Comparison of ENCODE assay signal across 24 cellular contexts in genomic region chr1:172885411-172885810, GRCh38.
DNase-seq lines count a peak whose midpoint lies in the region; ATAC-seq, FAIRE-seq and TF ChIP-seq lines count a peak whose summit lies in the region.
"Had no signal": no experiment of that assay in that cellular context is flagged by ENCODE, and none has a peak within 500 bp of the region (broad histone marks: within the 10 kb centered on the region; RNA-seq: fewer than 3 reads in every experiment).

No MANE protein-coding gene starts in this region.

- no peaks in the 10 kb centered on the region for H3K79me2 ChIP-seq in PC-9 (ENCODE audit: low read depth)

- FAIRE-seq in H54 (lab: Jason Lieb, UNC) = peak; percentile 38
- FAIRE-seq: endometrium had no signal

- TF ChIP-seq CTCF in PC-9 (conservative IDR thresholded peaks at IDR 0.05) (no peak), colonic mucosa (IDR thresholded peaks at IDR 0.05) (no peak)

- H3K27ac Mint-ChIP-seq in activated naive CD8-positive, alpha-beta T cell treated with anti-CD3 and anti-CD28 coated beads for 36 hours = no peak overlapping the region
- H3K27ac Mint-ChIP-seq: activated CD8-positive, alpha-beta T cell treated with anti-CD3 and anti-CD28 coated beads, Interleukin-2, amount 10 ng/mL, durations not matched to agents 7 days and 5 days; immature natural killer cell had no signal

- H2AFZ ChIP-seq in PC-9 = no peak overlapping the region

- no peak overlapping the region for H3K4me3 ChIP-seq in PC-9
- H3K4me3 ChIP-seq in colonic mucosa = no peak overlapping the region
- H3K4me3 ChIP-seq: sigmoid colon had no signal

- H3K36me3 Mint-ChIP-seq in activated naive CD8-positive, alpha-beta T cell treated with anti-CD3 and anti-CD28 coated beads for 36 hours = no peaks in the 10 kb centered on the region
- H3K36me3 Mint-ChIP-seq: immature natural killer cell had no signal

- no peak overlapping the region for H3K4me3 Mint-ChIP-seq in activated naive CD8-positive, alpha-beta T cell treated with anti-CD3 and anti-CD28 coated beads for 36 hours
- H3K4me3 Mint-ChIP-seq: activated CD8-positive, alpha-beta T cell treated with anti-CD3 and anti-CD28 coated beads, Interleukin-2, amount 10 ng/mL, durations not matched to agents 7 days and 5 days; H9; immature natural killer cell; neural crest cell had no signal

- CTCF ChIA-PET in PC-9 (lab: Charles Lee) = no interaction called here

- no peak overlapping the region for H3K9ac ChIP-seq in colonic mucosa (ENCODE audit: low read depth in 2 of 2, low read length in 2 of 2)
- H3K9ac ChIP-seq: KMS-11 had no signal

- H3K9me2 ChIP-seq in PC-9 (ENCODE audit: insufficient read depth) = no peaks in the 10 kb centered on the region

- H3K27me3 ChIP-seq in PC-9 (ENCODE audit: insufficient read depth, low read depth) = no peaks in the 10 kb centered on the region
- H3K27me3 ChIP-seq in colonic mucosa = no peaks in the 10 kb centered on the region
- H3K27me3 ChIP-seq: BE2C, sigmoid colon had no signal

- no peak overlapping the region for H3K4me2 ChIP-seq in PC-9
- H3K4me2 ChIP-seq: KMS-11 had no signal

- DNase-seq in H54 (ENCODE audit: insufficient read length, low spot score) = no peak
- DNase-seq in PC-9 = peak in 1 of 2 experiments; percentile 60
- peak; percentile 48 for DNase-seq in fibroblast of peridontal ligament (ENCODE audit: extremely low read depth)
- DNase-seq in colonic mucosa = no peak
- no peak for DNase-seq in T-helper 1 cell
- DNase-seq in activated naive CD8-positive, alpha-beta T cell treated with anti-CD3 and anti-CD28 coated beads for 36 hours = no peak
- DNase-seq: activated CD8-positive, alpha-beta T cell treated with anti-CD3 and anti-CD28 coated beads, Interleukin-2, amount 10 ng/mL, durations not matched to agents 7 days and 5 days; activated gamma-delta T cell treated with Interleukin-2 at 50 U/mL for 16 hours; amniotic stem cell; BE2C; cortex of kidney; H9; immature natural killer cell; left ventricle myocardium superior; NCI-H1092; NCI-H187 treated with DMSO at 0.1 percent for 48 hours; NCI-H774; Right ventricle myocardium superior; sigmoid colon had no signal

- peaks cover 13% of the 10 kb centered on the region for H3K27me3 Mint-ChIP-seq in activated naive CD8-positive, alpha-beta T cell treated with anti-CD3 and anti-CD28 coated beads for 36 hours

- H3K4me1 ChIP-seq in PC-9 (replicated peaks; ENCODE audit: insufficient read depth) (peaks cover 25% of the 10 kb centered on the region), colonic mucosa (no peaks in the 10 kb centered on the region)
- H3K4me1 ChIP-seq: BE2C had no signal

- POLR2A ChIA-PET in PC-9 (lab: Charles Lee; ENCODE audit: unreplicated experiment) = interaction anchor here (0.5 kb wide), 1 partner anchor 10 kb away, joined by 3 read pairs; no protein-coding TSS in a partner anchor

- peaks cover 20% of the 10 kb centered on the region for H3K4me1 Mint-ChIP-seq in activated naive CD8-positive, alpha-beta T cell treated with anti-CD3 and anti-CD28 coated beads for 36 hours
- H3K4me1 Mint-ChIP-seq: neural crest cell had no signal

- H3K27ac ChIP-seq in PC-9 (peak overlapping the region; percentile 36; the same call in 1 of the 2 replicates), colonic mucosa (no peak overlapping the region)
- H3K27ac ChIP-seq: KMS-11, sigmoid colon had no signal

- BruUV-seq in PC-9 (replicated peaks; lab: Mats Ljungman, UMichigan) = no TSS peak

- no peaks in the 10 kb centered on the region for H3K36me3 ChIP-seq in PC-9 (ENCODE audit: low read depth)
- no peaks in the 10 kb centered on the region for H3K36me3 ChIP-seq in colonic mucosa
- H3K36me3 ChIP-seq: BE2C, sigmoid colon had no signal

- H3K9me3 ChIP-seq in PC-9 (ENCODE audit: insufficient read depth, low read depth) (peaks cover 4% of the 10 kb centered on the region; the same call in 1 of the 2 replicates), colonic mucosa (no peaks in the 10 kb centered on the region)
- H3K9me3 ChIP-seq: BE2C, sigmoid colon had no signal

- intact Hi-C loops in PC-9 (cut with micrococcal nuclease; ENCODE audit: unreplicated experiment) (no loop called here), colonic mucosa (cut with DNase I) (no loop called here)

- no peak for ATAC-seq in GM21717 (IDR thresholded peaks at IDR 0.05; ENCODE audit: unreplicated experiment)
- ATAC-seq: activated CD4-positive, CD25-positive, alpha-beta regulatory T cell treated with anti-CD3 and anti-CD28 coated beads, Interleukin-2, amount 50 U/mL, for 24 hours; activated CD8-positive, alpha-beta T cell treated with anti-CD3 and anti-CD28 coated beads, Interleukin-2, amount 10 ng/mL, durations not matched to agents 7 days and 5 days; left ventricle myocardium superior had no signal

- TF ChIP-seq POLR2A in H54 (IDR thresholded peaks at IDR 0.05; ENCODE audit: low read depth, low read length) = no peak

- H3F3A ChIP-seq in PC-9 (ENCODE audit: insufficient read depth, low read depth) = peaks cover 7% of the 10 kb centered on the region; the same call in 1 of the 2 replicates

- no peaks in the 10 kb centered on the region for H4K20me1 ChIP-seq in PC-9 (ENCODE audit: insufficient read depth)

- no peaks in the 10 kb centered on the region for H3K9me3 Mint-ChIP-seq in activated naive CD8-positive, alpha-beta T cell treated with anti-CD3 and anti-CD28 coated beads for 36 hours
- H3K9me3 Mint-ChIP-seq: H9, immature natural killer cell, neural crest cell had no signal
